8 cellular contexts compared by ENCODE assay signal in the genomic region with DNA sequence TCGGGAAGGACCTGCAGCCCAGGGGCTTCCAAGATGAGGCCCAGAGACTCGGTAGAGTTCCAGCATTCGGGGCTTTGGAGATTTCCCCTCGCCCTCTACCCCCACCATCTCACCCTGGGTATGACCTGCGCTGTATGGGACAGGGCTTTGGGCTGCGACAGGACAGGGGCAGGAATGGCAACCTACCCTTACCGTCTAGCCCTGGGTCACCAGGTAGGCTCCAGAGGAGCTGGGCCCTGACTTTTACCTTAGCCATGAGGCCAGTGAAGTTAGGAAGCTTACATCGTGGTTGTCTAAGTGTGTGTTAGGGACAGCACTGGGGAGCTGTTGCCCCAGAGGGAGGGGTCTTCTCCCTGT. TPM values are rescaled to one million over a fixed set of nuclear protein-coding genes. Genes with fewer than 3 reads are reported as not detected.
A peak's percentile ranks its signal among the peaks of the same experiment; 100 is the strongest.
DNase-seq lines count a peak whose midpoint lies in the region; ATAC-seq and TF ChIP-seq lines count a peak whose summit lies in the region.

No MANE protein-coding gene starts in this region.

- peaks cover 36 to 48% of the 10 kb centered on the region in 2 donors for H3K36me3 Mint-ChIP-seq in CD4-positive, alpha-beta memory T cell

- no peaks in the 10 kb centered on the region for H3K27me3 Mint-ChIP-seq in CD4-positive, alpha-beta memory T cell

- no peaks in the 10 kb centered on the region for H3K79me2 ChIP-seq in OCI-LY7 (ENCODE audit: insufficient read depth, low read depth, low read length)

- intact Hi-C loops in CD4-positive, alpha-beta memory T cell (cut with micrococcal nuclease) = no loop called here
- intact Hi-C loops in OCI-LY7 (cut with micrococcal nuclease; ENCODE audit: unreplicated experiment) = no loop called here

- H3K27ac Mint-ChIP-seq in CD4-positive, alpha-beta memory T cell = peak overlapping the region; percentile 95 to 97 (median 96)

- H3K4me3 Mint-ChIP-seq in CD4-positive, alpha-beta memory T cell = peak overlapping the region; percentile 82 to 94 (median 90)

- no peaks in the 10 kb centered on the region for H3K9me3 ChIP-seq in CD4-positive, alpha-beta memory T cell (ENCODE audit: control insufficient read depth in 1 of 2, low read length in 2 of 2)
- H3K9me3 ChIP-seq in OCI-LY7 (ENCODE audit: low read length) = no peaks in the 10 kb centered on the region
- no peaks in the 10 kb centered on the region for H3K9me3 ChIP-seq in esophagus (ENCODE audit: control insufficient read depth in 2 of 2, insufficient read depth in 1 of 2, low read depth in 1 of 2, low read length in 1 of 2)

- BruUV-seq in OCI-LY7 (replicated peaks; lab: Mats Ljungman, UMichigan) = no TSS peak

- no peaks in the 10 kb centered on the region for H4K20me1 ChIP-seq in OCI-LY7 (ENCODE audit: insufficient read depth, low read length)

- H3K4me3 ChIP-seq in CD4-positive, alpha-beta memory T cell (ENCODE audit: low read length in 2 of 2) = peak overlapping the region; percentile 88 to 95
- H3K4me3 ChIP-seq in OCI-LY7 (ENCODE audit: low read depth, low read length, poor library complexity, severe bottlenecking) (no peak overlapping the region), esophagus (ENCODE audit: low read depth in 1 of 2, low read length in 2 of 2) (peak overlapping the region; percentile 60 to 62)

- no peaks in the 10 kb centered on the region for H3K27me3 ChIP-seq in CD4-positive, alpha-beta memory T cell (ENCODE audit: insufficient read depth, low read length)
- no peaks in the 10 kb centered on the region for H3K27me3 ChIP-seq in esophagus (ENCODE audit: control insufficient read depth in 1 of 2, insufficient read depth in 2 of 2, low read length in 2 of 2)

- H3K4me2 ChIP-seq in OCI-LY7 (ENCODE audit: low read length) = peak overlapping the region; percentile 37; the same call in 1 of the 2 replicates

- DNase-seq in CD4-positive, alpha-beta memory T cell = peak in 1 of 5 donors; percentile 25
- DNase-seq in OCI-LY7 (ENCODE audit: low spot score) = no peak
- no peak for DNase-seq in omental fat pad (ENCODE audit: low spot score)
- DNase-seq in T1000 (lab: John Stamatoyannopoulos, UW) = no peak
- DNase-seq in NCI-H748 treated with DMSO at 0.1 percent for 48 hours (lab: John Stamatoyannopoulos, UW) = no peak
- no peak for DNase-seq in LoVo (ENCODE audit: low spot score)

- no peak overlapping the region for H2AFZ ChIP-seq in OCI-LY7 (ENCODE audit: low read length)

- H3K4me1 Mint-ChIP-seq in CD4-positive, alpha-beta memory T cell = peaks cover 49 to 86% (median 69%) of the 10 kb centered on the region in 4 donors

- H3K9me2 ChIP-seq in OCI-LY7 (ENCODE audit: insufficient read depth, low read length) = no peaks in the 10 kb centered on the region

- TF ChIP-seq CTCF in OCI-LY7 (conservative IDR thresholded peaks at IDR 0.05; ENCODE audit: low read length) (no peak), omental fat pad (IDR thresholded peaks at IDR 0.05) (no peak)

- H3K4me1 ChIP-seq in CD4-positive, alpha-beta memory T cell (ENCODE audit: insufficient read depth, low read length) = peaks cover 85% of the 10 kb centered on the region
- H3K4me1 ChIP-seq in OCI-LY7 (ENCODE audit: insufficient read depth, low read length, poor library complexity, severe bottlenecking) (no peaks in the 10 kb centered on the region), esophagus (ENCODE audit: control insufficient read depth in 2 of 2, insufficient read depth in 2 of 2, low read length in 1 of 2) (peaks cover 3 to 50% of the 10 kb centered on the region in 2 donors)

- H3K27ac ChIP-seq in CD4-positive, alpha-beta memory T cell (ENCODE audit: low read depth, low read length) = peak overlapping the region; percentile 90
- H3K27ac ChIP-seq in OCI-LY7 (ENCODE audit: low read depth, low read length, poor library complexity, severe bottlenecking) (no peak overlapping the region), esophagus (ENCODE audit: low read depth in 2 of 2, low read length in 1 of 2) (peak overlapping the region; percentile 87 to 91)

- CTCF ChIA-PET in CD4-positive, alpha-beta memory T cell (lab: Charles Lee; ENCODE audit: partially characterized antibody) = interaction anchor here (0.7 to 31.1 kb wide), 4 partner anchors 13 to 93 kb away, joined by 3 to 684 read pairs (median 12); a partner anchor contains a TSS
- CTCF ChIA-PET in OCI-LY7 (lab: Charles Lee; ENCODE audit: unreplicated experiment) = no interaction called here

- H3K9me3 Mint-ChIP-seq in CD4-positive, alpha-beta memory T cell = no peaks in the 10 kb centered on the region

- WGBS in esophagus, 2 donors = 14 to 21% methylated on average over 8 of the region's 8 CpGs

- POLR2A ChIA-PET in CD4-positive, alpha-beta memory T cell (lab: Charles Lee; ENCODE audit: partially characterized antibody) = interaction anchor here (0.7 to 38.1 kb wide), 11 partner anchors 8 to 190 kb away, joined by 3 to 1950 read pairs (median 12); a partner anchor contains a TSS
- POLR2A ChIA-PET in OCI-LY7 (lab: Charles Lee) = interaction anchor here (0.6 kb wide), 1 partner anchor 253 kb away, joined by 3 read pairs; no protein-coding TSS in a partner anchor

- H3K36me3 ChIP-seq in CD4-positive, alpha-beta memory T cell (ENCODE audit: insufficient read depth, low read length) = peaks cover 32% of the 10 kb centered on the region
- H3K36me3 ChIP-seq in OCI-LY7 (ENCODE audit: insufficient read depth, low read length) = peaks cover 31% of the 10 kb centered on the region
- peaks cover 5 to 22% of the 10 kb centered on the region in 2 donors for H3K36me3 ChIP-seq in esophagus (ENCODE audit: control insufficient read depth in 2 of 2, insufficient read depth in 2 of 2, low read length in 1 of 2)

- ATAC-seq in omental fat pad (ENCODE audit: low FRiP score) (peak; percentile 16), HG03159 (IDR thresholded peaks at IDR 0.05; ENCODE audit: unreplicated experiment) (no peak)

RNA-seq across cellular contexts. Expression of a gene that starts 0.7 kb away (rescaled TPM):
- 10 to 100 TPM; 70.2 to 81.1 TPM for total RNA-seq in CD4-positive, alpha-beta memory T cell
- polyA plus RNA-seq in CD4-positive, alpha-beta memory T cell = 10 to 100 TPM; 52.0 to 85.3 TPM
- 1.1 and 4.4 TPM in 2 replicates for total RNA-seq in OCI-LY7 (2014; rRNA removed; shearing (Covaris generic))
- 13.8 and 15.6 TPM in 2 replicates for total RNA-seq in OCI-LY7 (2022)
- 10 to 100 TPM; 10.1 to 15.6 TPM for polyA plus RNA-seq in esophagus
- 10 to 100 TPM; 17.0 to 32.2 (median 23.9) TPM for total RNA-seq in omental fat pad

RNA-seq across cellular contexts. Expression of a gene that starts 7.3 kb away (rescaled TPM):
- 10 to 100 TPM; 69.3 to 76.1 TPM for total RNA-seq in CD4-positive, alpha-beta memory T cell
- 100 to 1,000 TPM; 122 to 124 TPM for polyA plus RNA-seq in CD4-positive, alpha-beta memory T cell
- total RNA-seq in OCI-LY7 (2014; rRNA removed; shearing (Covaris generic)) = 40.0 and 52.8 TPM in 2 replicates
- total RNA-seq in OCI-LY7 (2022) = 60.2 and 64.9 TPM in 2 replicates
- polyA plus RNA-seq in esophagus = 10 to 100 TPM; 22.0 to 40.3 TPM
- total RNA-seq in omental fat pad = 100 to 1,000 TPM in 1 of 4 donors, 10 to 100 TPM in 3; 50.1 to 116 (median 78.3) TPM

RNA-seq across cellular contexts. Expression of a gene that starts 20.8 kb away (rescaled TPM):
- 1 to 10 TPM; 2.3 to 3.0 TPM for total RNA-seq in CD4-positive, alpha-beta memory T cell
- polyA plus RNA-seq in CD4-positive, alpha-beta memory T cell = not detected
- 0.51 and 1.7 TPM in 2 replicates for total RNA-seq in OCI-LY7 (2014; rRNA removed; shearing (Covaris generic))
- total RNA-seq in OCI-LY7 (2022) (3.7 and 9.0 TPM in 2 replicates), omental fat pad (under 1 TPM in 1 of 4 donors, not detected in 3; 0.19 TPM)
- polyA plus RNA-seq in esophagus = under 1 TPM; 0.10 to 0.14 TPM

RNA-seq across cellular contexts. Expression of a gene that starts 32.2 kb away (rescaled TPM):
- total RNA-seq in CD4-positive, alpha-beta memory T cell = 100 to 1,000 TPM; 149 to 150 TPM
- polyA plus RNA-seq in CD4-positive, alpha-beta memory T cell = 100 to 1,000 TPM in 1 of 2 donors, 10 to 100 TPM in 1; 62.3 to 143 TPM
- 27.8 and 38.5 TPM in 2 replicates for total RNA-seq in OCI-LY7 (2014; rRNA removed; shearing (Covaris generic))
- total RNA-seq in OCI-LY7 (2022) (66.2 and 67.9 TPM in 2 replicates), omental fat pad (10 to 100 TPM; 42.9 to 56.9 (median 51.4) TPM)
- 10 to 100 TPM; 19.9 to 33.6 TPM for polyA plus RNA-seq in esophagus

RNA-seq across cellular contexts. Expression of a gene that starts 41.4 kb away (rescaled TPM):
- total RNA-seq in CD4-positive, alpha-beta memory T cell = 10 to 100 TPM; 29.4 to 35.1 TPM
- polyA plus RNA-seq in CD4-positive, alpha-beta memory T cell = 1 to 10 TPM; 4.9 to 9.7 TPM
- total RNA-seq in OCI-LY7 (2014; rRNA removed; shearing (Covaris generic)) = 24.5 and 28.1 TPM in 2 replicates
- 28.6 and 29.6 TPM in 2 replicates for total RNA-seq in OCI-LY7 (2022)
- 1 to 10 TPM; 5.9 to 6.2 TPM for polyA plus RNA-seq in esophagus
- 10 to 100 TPM; 12.7 to 63.5 (median 41.4) TPM for total RNA-seq in omental fat pad
